In genomic region chr1:208252126-208252853, GRCh38 we compare ENCODE assay signal across 11 cellular contexts. TPM values are rescaled to one million over a fixed set of nuclear protein-coding genes. Genes with fewer than 3 reads are reported as not detected.
DNase-seq lines count a peak whose midpoint lies in the region; ATAC-seq, FAIRE-seq and TF ChIP-seq lines count a peak whose summit lies in the region.
"Had no signal": no experiment of that assay in that cellular context is flagged by ENCODE, and none has a peak within 500 bp of the region (broad histone marks: within the 10 kb centered on the region; RNA-seq: fewer than 3 reads in every experiment).

No MANE protein-coding gene starts in this region.

- intact Hi-C loops in Panc1 (cut with micrococcal nuclease; ENCODE audit: unreplicated experiment) = no loop called here

- H3K27ac Mint-ChIP-seq in progenitor cell of endocrine pancreas = peak overlapping the region; percentile 10

- in situ Hi-C loops in Panc1 (cut with HindIII; ENCODE audit: low pct_unique_long_range_greater_than_20kb, low sequenced_read_pairs) = no loop called here

- no peak overlapping the region for H3K4me3 Mint-ChIP-seq in progenitor cell of endocrine pancreas (ENCODE audit: low read depth)

- H3K27me3 ChIP-seq in Panc1 (ENCODE audit: control insufficient read depth, insufficient read depth, low read length) = no peaks in the 10 kb centered on the region; the same call in 1 of the 2 replicates

- H3K27ac ChIP-seq in Panc1 (ENCODE audit: low read length) = no peak overlapping the region
- H3K27ac ChIP-seq: neutrophil had no signal

- peaks cover 25% of the 10 kb centered on the region for H3K27me3 Mint-ChIP-seq in progenitor cell of endocrine pancreas

- H3K9me3 ChIP-seq in Panc1 (ENCODE audit: control insufficient read depth, insufficient read depth, low read depth, low read length) = no peaks in the 10 kb centered on the region
- H3K9me3 ChIP-seq: HAP-1, neutrophil had no signal

- no peaks in the 10 kb centered on the region for H3K9me3 Mint-ChIP-seq in progenitor cell of endocrine pancreas (ENCODE audit: low read depth)

- H3K4me1 ChIP-seq in Panc1 (ENCODE audit: control insufficient read depth, insufficient read depth, low read length) = no peaks in the 10 kb centered on the region
- H3K4me1 ChIP-seq: HAP-1 had no signal

- H3K4me1 Mint-ChIP-seq in progenitor cell of endocrine pancreas (ENCODE audit: low read depth) = peaks cover 19% of the 10 kb centered on the region

- peak; percentile 58; the same call in 1 of the 2 replicates for ATAC-seq in Panc1
- no peak for ATAC-seq in HG03565 (IDR thresholded peaks at IDR 0.05; ENCODE audit: unreplicated experiment)
- ATAC-seq: GM12878 had no signal

- H3K36me3 ChIP-seq in Panc1 (ENCODE audit: control insufficient read depth, insufficient read depth, low read length) = no peaks in the 10 kb centered on the region
- H3K36me3 ChIP-seq: HAP-1, neutrophil had no signal

- POLR2A ChIA-PET in Panc1 (lab: Charles Lee) = no interaction called here

- DNase-seq in ELR (ENCODE audit: low read depth) (peak; percentile 68), Panc1 (ENCODE audit: low read depth, low spot score) (no peak), glomerular visceral epithelial cell (ENCODE audit: extremely low spot score) (peak; percentile 26), progenitor cell of endocrine pancreas (ENCODE audit: low spot score, unreplicated experiment) (peak; percentile 43), RCC 7860 (ENCODE audit: low spot score) (no peak), kidney glomerular epithelial cell (lab: John Stamatoyannopoulos, UW) (no peak)
- DNase-seq in activated effector memory CD4-positive, alpha-beta T cell treated with anti-CD3 and anti-CD28 coated beads, Interleukin-2, amount 50 U/mL, for 16 hours = no peak

- BruUV-seq in Panc1 (replicated peaks; lab: Mats Ljungman, UMichigan) = no TSS peak

- no peak overlapping the region for H3K4me3 ChIP-seq in Panc1 (ENCODE audit: low read depth in 2 of 2, low read length in 2 of 2)
- H3K4me3 ChIP-seq: GM12878, HAP-1 had no signal

- TF ChIP-seq CTCF in Panc1 (IDR thresholded peaks at IDR 0.05) = peak; percentile 56
- peak; percentile 60 for TF ChIP-seq CTCF in progenitor cell of endocrine pancreas (IDR thresholded peaks at IDR 0.05; ENCODE audit: unreplicated experiment)

- CTCF ChIA-PET in Panc1 (lab: Charles Lee) = interaction anchor here (0.6 to 0.7 kb wide), 2 partner anchors 167 to 951 kb away, joined by 4 to 6 read pairs; no protein-coding TSS in a partner anchor

- no peaks in the 10 kb centered on the region for H3K36me3 Mint-ChIP-seq in progenitor cell of endocrine pancreas (ENCODE audit: insufficient read depth)

- no peak for FAIRE-seq in RCC 7860 (lab: Jason Lieb, UNC)
- FAIRE-seq: GM12878 had no signal

RNA-seq across cellular contexts. Expression of gene PLXNA2, which starts 8.1 kb away (rescaled TPM):
- total RNA-seq in Panc1 (2021; ENCODE audit: unreplicated experiment) = 0.98 TPM
- 0.51 TPM for polyA plus RNA-seq in Panc1 (2012; ENCODE audit: insufficient read length)
- total RNA-seq in progenitor cell of endocrine pancreas = 32.9 and 34.9 TPM in 2 replicates

Comparison
In these comparisons a context has a peak if more than half of its experiments do, and no peak if none do; other contexts are left out.
1. DNase-seq: peak in ELR (single experiment), glomerular visceral epithelial cell (single experiment) and progenitor cell of endocrine pancreas (single experiment); none in Panc1 (single experiment), RCC 7860 (single experiment), activated effector memory CD4-positive, alpha-beta T cell treated with anti-CD3 and anti-CD28 coated beads, Interleukin-2, amount 50 U/mL, for 16 hours (single experiment) and kidney glomerular epithelial cell (single experiment).
2. RNA of gene PLXNA2, which starts 8.1 kb away (total RNA-seq): 32.9 to 34.9 TPM in progenitor cell of endocrine pancreas; 0.98 TPM in Panc1 (single experiment); every median in the first group is over 10 times any median in the second.